In the genomic region with DNA sequence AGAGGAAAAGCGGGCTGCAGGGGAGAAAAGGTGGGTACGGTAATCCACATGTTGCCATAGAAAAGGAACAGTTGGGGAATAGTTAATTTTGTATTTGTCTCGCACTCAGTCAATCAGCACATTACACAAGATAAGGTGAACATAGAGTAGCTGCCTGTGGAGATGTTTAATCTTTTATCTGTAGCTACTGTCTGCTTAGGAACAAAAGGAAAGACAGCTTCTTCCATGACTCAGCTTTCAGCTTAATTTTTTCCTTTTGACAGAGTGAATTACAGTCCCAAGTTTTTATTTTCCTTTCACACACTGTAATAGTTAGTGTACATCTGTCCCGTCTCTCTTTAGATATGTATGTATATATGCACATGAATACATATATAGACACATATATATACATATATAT, we compare ENCODE assay signal across 23 cellular contexts.
"Had no signal": no experiment of that assay in that cellular context is flagged by ENCODE, and none has a peak within 500 bp of the region (broad histone marks: within the 10 kb centered on the region; RNA-seq: fewer than 3 reads in every experiment).

No MANE protein-coding gene starts in this region.

- DNase-seq: effector CD8-positive, alpha-beta T cell; gastrocnemius medialis; heart right ventricle; hypothalamus; kidney glomerular epithelial cell; naive thymus-derived CD4-positive, alpha-beta T cell; nephron progenitor cell; psoas muscle; spleen; stimulated activated CD4-positive, alpha-beta T cell treated with anti-CD3 and anti-CD28 coated beads, Interleukin-15, amount 100 ng/mL, for 24 hours; stimulated activated CD4-positive, alpha-beta T cell treated with anti-CD3 and anti-CD28 coated beads, Interleukin-1b, Interleukin-23, amount 100 ng/mL, for 48 hours; stimulated activated CD4-positive, alpha-beta T cell treated with anti-CD3 and anti-CD28 coated beads, Interleukin-4, amount 100 ng/mL, for 24 hours; stimulated activated naive B cell treated with anti-CD40 and anti-IgM and Interleukin-4, amounts not matched to agents 10 μg/mL and 1 μg/mL and 100 μg/mL, for 72 hours; stimulated activated naive CD8-positive, alpha-beta T cell treated with anti-CD3 and anti-CD28 coated beads, Interleukin-15, amount 100 ng/mL, for 72 hours; testis; upper lobe of right lung had no signal

- H3K4me3 ChIP-seq: coronary artery, esophagus muscularis mucosa, gastrocnemius medialis, heart right ventricle, psoas muscle, spleen, testis, tibial nerve, upper lobe of right lung had no signal

- FAIRE-seq: endometrium, islet of Langerhans had no signal

- H3K36me3 ChIP-seq: esophagus muscularis mucosa, gastrocnemius medialis, heart right ventricle, spleen, tibial nerve, upper lobe of right lung had no signal

- ATAC-seq: gastrocnemius medialis; heart right ventricle; naive thymus-derived CD4-positive, alpha-beta T cell; psoas muscle; sciatic nerve; stimulated activated naive B cell treated with anti-CD40 and anti-IgM and Interleukin-4, amounts not matched to agents 10 μg/mL and 1 μg/mL and 100 μg/mL, for 72 hours; stimulated activated naive CD8-positive, alpha-beta T cell treated with anti-CD3 and anti-CD28 coated beads, Interleukin-15, amount 100 ng/mL, for 72 hours; upper lobe of right lung had no signal

- H3K9me3 ChIP-seq: esophagus muscularis mucosa, gastrocnemius medialis, heart right ventricle, psoas muscle, spleen, testis, tibial nerve, upper lobe of right lung had no signal

- H3K27me3 ChIP-seq: esophagus muscularis mucosa, gastrocnemius medialis, heart right ventricle, testis, tibial nerve, upper lobe of right lung had no signal

- H3K4me1 ChIP-seq: gastrocnemius medialis, heart right ventricle, psoas muscle, spleen, testis, upper lobe of right lung had no signal

- H3K27ac ChIP-seq: coronary artery, epithelial cell of prostate, esophagus muscularis mucosa, gastrocnemius medialis, heart right ventricle, psoas muscle, spleen, testis, tibial nerve, upper lobe of right lung had no signal
